Comparison of ENCODE assay signal across 10 cellular contexts in genomic region chr17:45016823-45017222, GRCh38. TPM values are rescaled to one million over a fixed set of nuclear protein-coding genes. Genes with fewer than 3 reads are reported as not detected.
DNase-seq lines count a peak whose midpoint lies in the region; ATAC-seq and TF ChIP-seq lines count a peak whose summit lies in the region.
"Had no signal": no experiment of that assay in that cellular context is flagged by ENCODE, and none has a peak within 500 bp of the region (broad histone marks: within the 10 kb centered on the region; RNA-seq: fewer than 3 reads in every experiment).

No MANE protein-coding gene starts in this region.

- peak; percentile 41 for TF ChIP-seq CTCF in astrocyte of the cerebellum (IDR thresholded peaks at IDR 0.05; ENCODE audit: low read depth, low read length, missing control alignments)
- peak; percentile 7 for TF ChIP-seq CTCF in mucosa of descending colon (IDR thresholded peaks at IDR 0.05)

- DNase-seq in DMS 273 (lab: John Stamatoyannopoulos, UW; ENCODE audit: unreplicated experiment) (peak; percentile 46), DMS 273 treated with DMSO at 0.1 percent for 48 hours (lab: John Stamatoyannopoulos, UW) (no peak), astrocyte of the cerebellum (ENCODE audit: low read depth) (no peak), mucosa of descending colon (no peak), globus pallidus (ENCODE audit: low spot score) (no peak), NCI-H446 (lab: John Stamatoyannopoulos, UW) (no peak), DMS79 treated with DMSO at 0.1 percent for 48 hours (lab: John Stamatoyannopoulos, UW) (no peak)
- DNase-seq: activated naive CD8-positive, alpha-beta T cell treated with anti-CD3 and anti-CD28 coated beads, Interleukin-2, amount 10 ng/mL, durations not matched to agents 7 days and 5 days had no signal

- H3K4me3 ChIP-seq in astrocyte of the cerebellum (ENCODE audit: low read depth, low read length), result no peak overlapping the region
- no peak overlapping the region for H3K4me3 ChIP-seq in mucosa of descending colon

- intact Hi-C loops in mucosa of descending colon (cut with DNase I, micrococcal nuclease), result loop anchor here in 1 of 2 donors (10.0 kb wide), 1 partner anchor 92 kb away; no protein-coding TSS in a partner anchor

- peak; percentile 48; the same call in 1 of the 2 replicates for TF ChIP-seq RAD21 in Ishikawa (IDR thresholded peaks at IDR 0.05; ENCODE audit: low read depth)

- in situ Hi-C loops in astrocyte of the cerebellum (cut with HindIII; ENCODE audit: low sequenced_read_pairs), result no loop called here

- no peak for TF ChIP-seq EP300 in Ishikawa (IDR thresholded peaks at IDR 0.05; ENCODE audit: borderline replicate concordance)

- peaks cover 18% of the 10 kb centered on the region for H3K4me1 ChIP-seq in mucosa of descending colon (ENCODE audit: low read depth)

- no peaks in the 10 kb centered on the region for H3K9me3 ChIP-seq in mucosa of descending colon

- no peak for ATAC-seq in mucosa of descending colon

- H3K36me3 ChIP-seq in mucosa of descending colon (ENCODE audit: low read depth), result no peaks in the 10 kb centered on the region

TF ChIP-seq in Ishikawa, 13 proteins besides CTCF, POLR2A, EP300 and RAD21:
- TF ChIP-seq EGR1 (IDR thresholded peaks at IDR 0.05), result no peak
- TF ChIP-seq CEBPB (IDR thresholded peaks at IDR 0.05), result no peak
- TF ChIP-seq TAF1 (IDR thresholded peaks at IDR 0.05; ENCODE audit: low read depth), result no peak
- TF ChIP-seq NFIC (IDR thresholded peaks at IDR 0.05), result no peak
- no peak for TF ChIP-seq CREB1 (IDR thresholded peaks at IDR 0.05; ENCODE audit: low read depth)
- no peak for TF ChIP-seq FOXM1 (IDR thresholded peaks at IDR 0.05; ENCODE audit: borderline replicate concordance, low read depth)

RNA-seq across cellular contexts. Expression of gene DCAKD, which starts 34.6 kb away (rescaled TPM):
- total RNA-seq in mucosa of descending colon, result 10 to 100 TPM; 21.6 to 29.0 (median 24.8) TPM

RNA-seq across cellular contexts. Expression of gene NMT1, which starts 44.3 kb away (rescaled TPM):
- 10 to 100 TPM; 47.0 to 94.0 (median 76.1) TPM for total RNA-seq in mucosa of descending colon

RNA-seq across cellular contexts. Expression of gene C1QL1, which starts 48.7 kb away (rescaled TPM):
- 1 to 10 TPM in 1 of 3 donors, under 1 TPM in 2; 0.29 to 6.5 (median 0.60) TPM for total RNA-seq in mucosa of descending colon
- total RNA-seq: activated naive CD8-positive, alpha-beta T cell treated with anti-CD3 and anti-CD28 coated beads, Interleukin-2, amount 10 ng/mL, durations not matched to agents 7 days and 5 days; mesenteric fat pad had no signal
